ENCODE assay signal across 2 cellular contexts in genomic region chr11:109788969-109789490, GRCh38.
TF ChIP-seq lines count a peak whose summit lies in the region.

No MANE protein-coding gene starts in this region.

TF ChIP-seq in IMR-90, 13 proteins besides CTCF, POLR2A, EP300 and RAD21 (continued from another document):
- TF ChIP-seq MXI1 (IDR thresholded peaks at IDR 0.05; ENCODE audit: borderline replicate concordance, low read depth, low read length) = no peak
- TF ChIP-seq RCOR1 (IDR thresholded peaks at IDR 0.05; ENCODE audit: insufficient replicate concordance, low read length) = no peak
- no peak for TF ChIP-seq NFE2L2 (IDR thresholded peaks at IDR 0.05; ENCODE audit: low read depth, low read length)
- no peak for TF ChIP-seq BHLHE40 (IDR thresholded peaks at IDR 0.05; ENCODE audit: low read depth, low read length)
- TF ChIP-seq SMC3 (IDR thresholded peaks at IDR 0.05; ENCODE audit: low read depth, low read length) = no peak

TF ChIP-seq in SK-N-SH treated with all-trans-retinoic acid at 6 μM for 48 hours, 23 proteins besides CTCF, POLR2A, EP300 and RAD21 (continued from another document):
- TF ChIP-seq ZNF8 (CRISPR knock-in tag; IDR thresholded peaks at IDR 0.05) = no peak
- TF ChIP-seq, protein P1, sequence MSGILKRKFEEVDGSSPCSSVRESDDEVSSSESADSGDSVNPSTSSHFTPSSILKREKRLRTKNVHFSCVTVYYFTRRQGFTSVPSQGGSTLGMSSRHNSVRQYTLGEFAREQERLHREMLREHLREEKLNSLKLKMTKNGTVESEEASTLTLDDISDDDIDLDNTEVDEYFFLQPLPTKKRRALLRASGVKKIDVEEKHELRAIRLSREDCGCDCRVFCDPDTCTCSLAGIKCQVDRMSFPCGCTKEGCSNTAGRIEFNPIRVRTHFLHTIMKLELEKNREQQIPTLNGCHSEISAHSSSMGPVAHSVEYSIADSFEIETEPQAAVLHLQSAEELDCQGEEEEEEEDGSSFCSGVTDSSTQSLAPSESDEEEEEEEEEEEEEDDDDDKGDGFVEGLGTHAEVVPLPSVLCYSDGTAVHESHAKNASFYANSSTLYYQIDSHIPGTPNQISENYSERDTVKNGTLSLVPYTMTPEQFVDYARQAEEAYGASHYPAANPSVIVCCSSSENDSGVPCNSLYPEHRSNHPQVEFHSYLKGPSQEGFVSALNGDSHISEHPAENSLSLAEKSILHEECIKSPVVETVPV (CRISPR knock-in tag; IDR thresholded peaks at IDR 0.05) = no peak
